12 cellular contexts compared by ENCODE assay signal in genomic region chr12:107441906-107442305, GRCh38.
A peak's percentile ranks its signal among the peaks of the same experiment; 100 is the strongest.
DNase-seq lines count a peak whose midpoint lies in the region; ATAC-seq, FAIRE-seq and TF ChIP-seq lines count a peak whose summit lies in the region.
"Had no signal": no experiment of that assay in that cellular context is flagged by ENCODE, and none has a peak within 500 bp of the region (broad histone marks: within the 10 kb centered on the region; RNA-seq: fewer than 3 reads in every experiment).

No MANE protein-coding gene starts in this region.

- H3K36me3 Mint-ChIP-seq in stimulated activated memory B cell treated with anti-CD40 and anti-IgM and Interleukin-4, amounts not matched to agents 10 μg/mL and 1 μg/mL and 100 μg/mL, for 72 hours = no peaks in the 10 kb centered on the region

- no peaks in the 10 kb centered on the region for H3K27me3 ChIP-seq in WERI-Rb-1 (ENCODE audit: insufficient read depth, low read depth, severe bottlenecking)
- H3K27me3 ChIP-seq in small intestine (ENCODE audit: control insufficient read depth in 2 of 2, insufficient read depth in 2 of 2, low read length in 2 of 2) = no peaks in the 10 kb centered on the region

- H3K36me3 ChIP-seq in WERI-Rb-1 = no peaks in the 10 kb centered on the region
- no peaks in the 10 kb centered on the region for H3K36me3 ChIP-seq in small intestine (ENCODE audit: control insufficient read depth in 2 of 2, insufficient read depth in 2 of 2, low read length in 2 of 2)

- WGBS in small intestine, 3 donors = 8 to 33% (median 24%) methylated on average over 8 of the region's 8 CpGs

- no peaks in the 10 kb centered on the region for H3K4me1 ChIP-seq in small intestine (ENCODE audit: control insufficient read depth in 2 of 2, insufficient read depth in 1 of 2, low read depth in 1 of 2, low read length in 1 of 2)

- H3K27me3 Mint-ChIP-seq in stimulated activated memory B cell treated with anti-CD40 and anti-IgM and Interleukin-4, amounts not matched to agents 10 μg/mL and 1 μg/mL and 100 μg/mL, for 72 hours = peaks cover 16% of the 10 kb centered on the region

- H3K4me1 Mint-ChIP-seq in stimulated activated memory B cell treated with anti-CD40 and anti-IgM and Interleukin-4, amounts not matched to agents 10 μg/mL and 1 μg/mL and 100 μg/mL, for 72 hours = no peaks in the 10 kb centered on the region

- H3K9me3 ChIP-seq in WERI-Rb-1 (ENCODE audit: severe bottlenecking) (peaks cover 4% of the 10 kb centered on the region), small intestine (ENCODE audit: control insufficient read depth, low read depth) (no peaks in the 10 kb centered on the region)

- FAIRE-seq in small intestine (lab: Jason Lieb, UNC) = no peak
- FAIRE-seq: islet of Langerhans had no signal

- H3K27ac ChIP-seq in WERI-Rb-1 (peak overlapping the region; percentile 44), small intestine (ENCODE audit: low read depth in 1 of 2, low read length in 1 of 2) (peak overlapping the region; percentile 8 to 50)

- H3K9me3 Mint-ChIP-seq in stimulated activated memory B cell treated with anti-CD40 and anti-IgM and Interleukin-4, amounts not matched to agents 10 μg/mL and 1 μg/mL and 100 μg/mL, for 72 hours = peaks cover 8% of the 10 kb centered on the region

- DNase-seq in WERI-Rb-1 (no peak), fibroblast of the aortic adventitia (ENCODE audit: low read depth) (peak; percentile 75), small intestine (peak; percentile 72)
- DNase-seq: activated CD8-positive, alpha-beta memory T cell treated with anti-CD3 and anti-CD28 coated beads for 24 hours; NCI-H1105; Right ventricle myocardium superior; stimulated activated naive CD8-positive, alpha-beta T cell treated with anti-CD3 and anti-CD28 coated beads, Interleukin-15, Interleukin-2, amounts not matched to agents 100 U/mL and 50 U/mL, for 24 hours had no signal

- no peak overlapping the region for H3K4me3 ChIP-seq in WERI-Rb-1 (ENCODE audit: low read depth, low read length)
- peak overlapping the region; percentile 49 for H3K4me3 ChIP-seq in fibroblast of the aortic adventitia (ENCODE audit: low read depth, low read length)
- no peak overlapping the region for H3K4me3 ChIP-seq in small intestine (ENCODE audit: low read depth in 1 of 2, low read length in 2 of 2)

- no peak overlapping the region for H3K4me3 Mint-ChIP-seq in stimulated activated memory B cell treated with anti-CD40 and anti-IgM and Interleukin-4, amounts not matched to agents 10 μg/mL and 1 μg/mL and 100 μg/mL, for 72 hours

- H3K27ac Mint-ChIP-seq in stimulated activated memory B cell treated with anti-CD40 and anti-IgM and Interleukin-4, amounts not matched to agents 10 μg/mL and 1 μg/mL and 100 μg/mL, for 72 hours = no peak overlapping the region

- TF ChIP-seq CTCF in WERI-Rb-1 (IDR thresholded peaks at IDR 0.05; ENCODE audit: low read depth, low read length) (no peak), fibroblast of the aortic adventitia (IDR thresholded peaks at IDR 0.05; ENCODE audit: insufficient read depth, low read length) (no peak)

- peak; percentile 60 for ATAC-seq in GM19463 (IDR thresholded peaks at IDR 0.05; ENCODE audit: unreplicated experiment)
- ATAC-seq in HG03045 (IDR thresholded peaks at IDR 0.05; ENCODE audit: unreplicated experiment) = no peak
- ATAC-seq in GM19324 (IDR thresholded peaks at IDR 0.05; ENCODE audit: low FRiP score, unreplicated experiment) = no peak
- ATAC-seq in stimulated activated memory B cell treated with anti-CD40 and anti-IgM and Interleukin-4, amounts not matched to agents 10 μg/mL and 1 μg/mL and 100 μg/mL, for 72 hours = no peak
- ATAC-seq: stimulated activated naive CD8-positive, alpha-beta T cell treated with anti-CD3 and anti-CD28 coated beads, Interleukin-15, Interleukin-2, amounts not matched to agents 100 U/mL and 50 U/mL, for 24 hours had no signal
